ENCODE assay signal across 8 cellular contexts in the genomic region with DNA sequence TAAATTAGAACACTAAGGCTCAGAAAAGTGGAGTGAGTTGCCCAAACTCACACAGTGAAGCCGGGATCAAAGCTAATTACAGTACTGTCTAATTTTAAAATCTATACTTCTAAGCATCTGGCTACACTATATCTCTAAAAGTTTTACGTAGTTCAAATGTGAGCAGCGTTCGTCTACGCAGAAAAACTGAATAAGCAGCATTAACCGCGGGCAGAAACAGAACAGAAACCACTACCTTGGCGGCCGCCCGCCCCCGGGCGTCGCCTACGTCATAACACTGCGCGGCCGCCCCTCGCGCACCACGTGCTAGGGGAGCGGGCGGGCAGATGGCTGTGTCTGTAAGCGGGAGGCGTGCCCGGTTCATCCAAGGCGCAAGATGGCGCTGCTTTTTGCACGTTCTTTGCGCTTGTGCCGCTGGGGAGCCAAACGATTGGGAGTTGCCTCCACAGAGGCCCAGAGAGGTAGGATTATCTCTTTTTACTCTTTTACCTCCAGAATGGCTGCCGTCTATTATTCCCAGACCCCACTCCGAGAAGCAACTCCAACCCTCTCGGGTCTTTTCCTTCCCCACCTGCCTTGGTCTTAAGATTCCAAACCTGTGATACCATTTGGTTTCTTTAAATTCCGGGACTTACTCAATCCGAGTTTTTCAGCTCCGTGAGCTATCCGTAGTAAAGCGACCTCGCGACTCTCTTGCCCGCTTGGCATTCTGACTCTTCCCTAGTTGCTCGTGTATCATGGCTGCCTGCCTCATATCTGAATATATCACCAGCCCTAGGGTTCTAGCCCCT. TPM values are rescaled to one million over a fixed set of nuclear protein-coding genes. Genes with fewer than 3 reads are reported as not detected.
DNase-seq lines count a peak whose midpoint lies in the region; ATAC-seq and TF ChIP-seq lines count a peak whose summit lies in the region.

A gene (plus strand): TSS at position 363 of the 791 bp plus-strand sequence. CDS start 14 bp downstream, at position 377.

- H3K79me1 ChIP-seq in trophoblast cell (ENCODE audit: low read length): peaks cover 2% of the 10 kb centered on the region

- in situ Hi-C loops in transverse colon (cut with MboI; ENCODE audit: low pct_ligation_motif_present in 1 of 4, low pct_unique_long_range_greater_than_20kb in 1 of 4, low sequenced_read_pairs in 3 of 4): loop anchor here in 3 of 4 donors (5.0 to 25.0 kb wide), 4 partner anchors 131 to 276 kb away; a partner anchor contains a TSS

- no peak for TF ChIP-seq EP300 in transverse colon (IDR thresholded peaks at IDR 0.05; ENCODE audit: low read depth)

- H3K27ac ChIP-seq in trophoblast cell (ENCODE audit: low read depth, low read length): no peak within 1 kb of the TSS
- H3K27ac ChIP-seq in transverse colon: peak within 1 kb of the TSS; percentile 86 to 92 (median 88)

- peak within 1 kb of the TSS; percentile 16 for H3K14ac ChIP-seq in trophoblast cell (ENCODE audit: low read length)

- H3K18ac ChIP-seq in trophoblast cell (ENCODE audit: low read length): peak within 1 kb of the TSS; percentile 49

- H4K12ac ChIP-seq in trophoblast cell (ENCODE audit: low read depth, low read length): peak within 1 kb of the TSS; percentile 72

- H2AFZ ChIP-seq in trophoblast cell (ENCODE audit: insufficient read depth, low read length, poor library complexity): peak within 1 kb of the TSS; percentile 54

- no peaks in the 10 kb centered on the region for H3K9me3 ChIP-seq in trophoblast cell (ENCODE audit: insufficient read depth, low read depth, low read length)
- H3K9me3 ChIP-seq in transverse colon: no peaks in the 10 kb centered on the region

- ATAC-seq in HG02623 (IDR thresholded peaks at IDR 0.05; ENCODE audit: unreplicated experiment) (peak; percentile 84), SK-N-SH treated with all-trans-retinoic acid at 6 μM for 48 hours (peak; percentile 94), Right ventricle myocardium superior (ENCODE audit: poor library complexity) (peak; percentile 98)

- no peaks in the 10 kb centered on the region for H3K27me3 ChIP-seq in trophoblast cell (ENCODE audit: insufficient read depth, low read length)
- no peaks in the 10 kb centered on the region for H3K27me3 ChIP-seq in transverse colon

- H3K9ac ChIP-seq in trophoblast cell (ENCODE audit: low read length): peak within 1 kb of the TSS; percentile 95

- H3K23ac ChIP-seq in trophoblast cell (ENCODE audit: low read length): no peak within 1 kb of the TSS

- H3K36me3 Mint-ChIP-seq in activated naive CD8-positive, alpha-beta T cell treated with anti-CD3 and anti-CD28 coated beads for 36 hours: peaks cover 26% of the 10 kb centered on the region

- H3K36me3 ChIP-seq in trophoblast cell (ENCODE audit: control insufficient read depth in 1 of 2, insufficient read depth in 2 of 2, low read length in 2 of 2) (no peaks in the 10 kb centered on the region), transverse colon (no peaks in the 10 kb centered on the region)

- H4K91ac ChIP-seq in trophoblast cell (ENCODE audit: low read depth, low read length): peak within 1 kb of the TSS; percentile 71

- H3K4me3 ChIP-seq in trophoblast cell (ENCODE audit: low read depth, low read length) (peak within 1 kb of the TSS; percentile 73), transverse colon (peak within 1 kb of the TSS; percentile 55 to 96 (median 65))

- H2AK5ac ChIP-seq in trophoblast cell (ENCODE audit: low read length): peak within 1 kb of the TSS; percentile 17

- peak; percentile 86 for TF ChIP-seq POLR2A in transverse colon (IDR thresholded peaks at IDR 0.05)

- no peak within 1 kb of the TSS for H2BK5ac ChIP-seq in trophoblast cell (ENCODE audit: low read depth, low read length, poor library complexity)

- peak within 1 kb of the TSS; percentile 97 for H3K27ac Mint-ChIP-seq in activated naive CD8-positive, alpha-beta T cell treated with anti-CD3 and anti-CD28 coated beads for 36 hours

- H3K4me2 ChIP-seq in trophoblast cell (ENCODE audit: low read length): peak within 1 kb of the TSS; percentile 88

- H3K4ac ChIP-seq in trophoblast cell (ENCODE audit: low read depth, low read length): peak within 1 kb of the TSS; percentile 81

- H3K27me3 Mint-ChIP-seq in activated naive CD8-positive, alpha-beta T cell treated with anti-CD3 and anti-CD28 coated beads for 36 hours: no peaks in the 10 kb centered on the region

- TF ChIP-seq CTCF in GM10266 (IDR thresholded peaks at IDR 0.05; ENCODE audit: control insufficient read depth, insufficient read depth, low read depth, missing control alignments) (peak; percentile 74), transverse colon (IDR thresholded peaks at IDR 0.05) (peak in 1 of 5 experiments; percentile 30)

- peaks cover 33% of the 10 kb centered on the region for H3K4me1 Mint-ChIP-seq in activated naive CD8-positive, alpha-beta T cell treated with anti-CD3 and anti-CD28 coated beads for 36 hours

- no peak within 1 kb of the TSS for H2BK12ac ChIP-seq in trophoblast cell (ENCODE audit: low read length)

- peaks cover 5% of the 10 kb centered on the region in 2 experiments for H3K4me1 ChIP-seq in trophoblast cell (ENCODE audit: control insufficient read depth in 1 of 2, insufficient read depth in 2 of 2, low read length in 2 of 2)
- peaks cover 7 to 17% (median 12%) of the 10 kb centered on the region in 4 donors for H3K4me1 ChIP-seq in transverse colon

- H2BK120ac ChIP-seq in trophoblast cell (ENCODE audit: insufficient read depth, low read length, poor library complexity): peak within 1 kb of the TSS; percentile 50

- H4K8ac ChIP-seq in trophoblast cell (ENCODE audit: low read depth, low read length): peak within 1 kb of the TSS; percentile 82

- no peaks in the 10 kb centered on the region for H3K79me2 ChIP-seq in trophoblast cell (ENCODE audit: control insufficient read depth, insufficient read depth, low read length, poor library complexity)

- peak within 1 kb of the TSS; percentile 95 for H3K4me3 Mint-ChIP-seq in activated naive CD8-positive, alpha-beta T cell treated with anti-CD3 and anti-CD28 coated beads for 36 hours

- intact Hi-C loops in Right ventricle myocardium superior (cut with DNase I) (loop anchor here (5.0 to 10.0 kb wide), 2 partner anchors 114 to 276 kb away; no protein-coding TSS in a partner anchor), transverse colon (cut with DNase I; ENCODE audit: low total_unique reads) (no loop called here)

- no CpG with 5 or more reads among the region's 43 CpGs for WGBS in trophoblast cell (ENCODE audit: extremely low coverage, insufficient coverage, insufficient read length)
- WGBS in transverse colon (ENCODE audit: low coverage in 1 of 2), 2 donors: 0 to 4% methylated on average over 5 to 43 of the region's 43 CpGs

- H3K9me3 Mint-ChIP-seq in activated naive CD8-positive, alpha-beta T cell treated with anti-CD3 and anti-CD28 coated beads for 36 hours: no peaks in the 10 kb centered on the region

- DNase-seq in GM10266 (ENCODE audit: extremely low spot score) (peak; percentile 92), NCI-H1092 treated with DMSO at 0.1 percent for 48 hours (lab: John Stamatoyannopoulos, UW) (peak; percentile 87), Right ventricle myocardium superior (peak; percentile 96), trophoblast cell (peak; percentile 94 to 97), transverse colon (peak; percentile 94)
- peak; percentile 97 for DNase-seq in activated naive CD8-positive, alpha-beta T cell treated with anti-CD3 and anti-CD28 coated beads for 36 hours

TF ChIP-seq in SK-N-SH treated with all-trans-retinoic acid at 6 μM for 48 hours, 23 proteins besides CTCF, POLR2A, EP300 and RAD21 (continues in another document):
- TF ChIP-seq TOX (CRISPR knock-in tag; IDR thresholded peaks at IDR 0.05; ENCODE audit: borderline replicate concordance): no peak
- TF ChIP-seq, protein P1, sequence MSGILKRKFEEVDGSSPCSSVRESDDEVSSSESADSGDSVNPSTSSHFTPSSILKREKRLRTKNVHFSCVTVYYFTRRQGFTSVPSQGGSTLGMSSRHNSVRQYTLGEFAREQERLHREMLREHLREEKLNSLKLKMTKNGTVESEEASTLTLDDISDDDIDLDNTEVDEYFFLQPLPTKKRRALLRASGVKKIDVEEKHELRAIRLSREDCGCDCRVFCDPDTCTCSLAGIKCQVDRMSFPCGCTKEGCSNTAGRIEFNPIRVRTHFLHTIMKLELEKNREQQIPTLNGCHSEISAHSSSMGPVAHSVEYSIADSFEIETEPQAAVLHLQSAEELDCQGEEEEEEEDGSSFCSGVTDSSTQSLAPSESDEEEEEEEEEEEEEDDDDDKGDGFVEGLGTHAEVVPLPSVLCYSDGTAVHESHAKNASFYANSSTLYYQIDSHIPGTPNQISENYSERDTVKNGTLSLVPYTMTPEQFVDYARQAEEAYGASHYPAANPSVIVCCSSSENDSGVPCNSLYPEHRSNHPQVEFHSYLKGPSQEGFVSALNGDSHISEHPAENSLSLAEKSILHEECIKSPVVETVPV (CRISPR knock-in tag; IDR thresholded peaks at IDR 0.05): no peak
- no peak for TF ChIP-seq ZNF8 (CRISPR knock-in tag; IDR thresholded peaks at IDR 0.05)
- no peak for TF ChIP-seq RARB (CRISPR knock-in tag; IDR thresholded peaks at IDR 0.05)
- TF ChIP-seq ZFP30 (CRISPR knock-in tag; IDR thresholded peaks at IDR 0.05): no peak
- no peak for TF ChIP-seq ARNTL (CRISPR knock-in tag; IDR thresholded peaks at IDR 0.05; ENCODE audit: borderline replicate concordance, low read depth)
- TF ChIP-seq BACH2 (CRISPR knock-in tag; IDR thresholded peaks at IDR 0.05; ENCODE audit: borderline replicate concordance): no peak
- TF ChIP-seq TCF4 (CRISPR knock-in tag; IDR thresholded peaks at IDR 0.05; ENCODE audit: borderline replicate concordance): no peak; the same call in 1 of the 2 replicates
- TF ChIP-seq ISL1 (CRISPR knock-in tag; IDR thresholded peaks at IDR 0.05): no peak
- no peak for TF ChIP-seq ZC3H10 (CRISPR knock-in tag; IDR thresholded peaks at IDR 0.05)
- no peak for TF ChIP-seq PPARA (CRISPR knock-in tag; IDR thresholded peaks at IDR 0.05; ENCODE audit: borderline replicate concordance)
- no peak for TF ChIP-seq SNAI2 (CRISPR knock-in tag; IDR thresholded peaks at IDR 0.05)

RNA-seq across cellular contexts. Expression of the gene that starts here (rescaled TPM):
- 1 to 10 TPM; 3.4 TPM for total RNA-seq in activated naive CD8-positive, alpha-beta T cell treated with anti-CD3 and anti-CD28 coated beads for 36 hours
- total RNA-seq in Right ventricle myocardium superior (2.9 TPM), transverse colon (10 to 100 TPM in 1 of 4 donors, 1 to 10 TPM in 3; 3.0 to 11.5 (median 3.9) TPM)
- 0.94 and 1.0 TPM in 2 replicates for polyA plus RNA-seq in trophoblast cell (2013)
